8 cellular contexts compared by ENCODE assay signal in genomic region chr16:4538386-4539235, GRCh38. TPM values are rescaled to one million over a fixed set of nuclear protein-coding genes. Genes with fewer than 3 reads are reported as not detected.
A peak's percentile ranks its signal among the peaks of the same experiment; 100 is the strongest.
DNase-seq lines count a peak whose midpoint lies in the region; ATAC-seq and TF ChIP-seq lines count a peak whose summit lies in the region.

CDIP1 (minus strand) TSS chr16:4538773; CDS start chr16:4514130, 24,643 bp downstream.

- H3K27ac ChIP-seq in ascending aorta: peak within 1 kb of the TSS; percentile 87 to 90
- H3K27ac ChIP-seq in right atrium auricular region: peak within 1 kb of the TSS; percentile 94 to 97
- H3K27ac ChIP-seq in prostate gland: peak within 1 kb of the TSS; percentile 86
- H3K27ac ChIP-seq in urinary bladder (ENCODE audit: low read depth): no peak within 1 kb of the TSS

- intact Hi-C loops in ascending aorta (cut with DNase I): loop anchor here (10.0 kb wide), 1 partner anchor 824 kb away; the partner anchor contains the start of gene TRAP1
- intact Hi-C loops in prostate gland (cut with DNase I): no loop called here

- peak; percentile 68 for ATAC-seq in HG02763 (IDR thresholded peaks at IDR 0.05; ENCODE audit: unreplicated experiment)

- H3K4me1 Mint-ChIP-seq in T-helper 2 cell treated with Interferon-gamma antibody and Interleukin-4, amounts not matched to agents 5 μg/mL and 100 μg/mL, for 36 hours (ENCODE audit: low read depth): peaks cover 28% of the 10 kb centered on the region

- H3K4me1 ChIP-seq in ascending aorta (peaks cover 13 to 16% of the 10 kb centered on the region in 2 donors), right atrium auricular region (peaks cover 0 to 22% of the 10 kb centered on the region in 2 donors), prostate gland (replicated peaks) (no peaks in the 10 kb centered on the region), urinary bladder (ENCODE audit: insufficient read depth) (no peaks in the 10 kb centered on the region)

- peak; percentile 81 for DNase-seq in NCI-H1694 (lab: John Stamatoyannopoulos, UW)
- DNase-seq in T-helper 2 cell treated with Interferon-gamma antibody and Interleukin-4, amounts not matched to agents 5 μg/mL and 100 μg/mL, for 36 hours (ENCODE audit: low spot score): peak; percentile 91
- DNase-seq in ascending aorta (ENCODE audit: low spot score in 2 of 2): peak; percentile 91 to 98
- peak; percentile 99 for DNase-seq in right atrium auricular region (ENCODE audit: low spot score)
- peak; percentile 96 for DNase-seq in prostate gland (ENCODE audit: low spot score)

- WGBS in prostate gland: 7% methylated on average over 26 of the region's 62 CpGs
- WGBS in urinary bladder: 5% methylated on average over 56 of the region's 62 CpGs

- peak; percentile 88 for TF ChIP-seq POLR2A in GM10847 (IDR thresholded peaks at IDR 0.05; ENCODE audit: extremely low read depth, insufficient read length)
- peak; percentile 94 for TF ChIP-seq POLR2A in prostate gland (IDR thresholded peaks at IDR 0.05)

- H3K36me3 ChIP-seq in ascending aorta: no peaks in the 10 kb centered on the region
- H3K36me3 ChIP-seq in right atrium auricular region: no peaks in the 10 kb centered on the region
- H3K36me3 ChIP-seq in prostate gland: no peaks in the 10 kb centered on the region
- no peaks in the 10 kb centered on the region for H3K36me3 ChIP-seq in urinary bladder (ENCODE audit: insufficient read depth)

- no peaks in the 10 kb centered on the region for H3K27me3 ChIP-seq in ascending aorta
- H3K27me3 ChIP-seq in right atrium auricular region: no peaks in the 10 kb centered on the region
- no peaks in the 10 kb centered on the region for H3K27me3 ChIP-seq in prostate gland (replicated peaks; ENCODE audit: insufficient read depth)

- TF ChIP-seq CTCF in ascending aorta (IDR thresholded peaks at IDR 0.05): peak in 1 of 3 experiments; percentile 8
- TF ChIP-seq CTCF in right atrium auricular region (IDR thresholded peaks at IDR 0.05): no peak
- TF ChIP-seq CTCF in prostate gland (IDR thresholded peaks at IDR 0.05): peak in 3 of 4 experiments; percentile 20 to 48 (median 46)

- peaks cover 4% of the 10 kb centered on the region for H3K27me3 Mint-ChIP-seq in T-helper 2 cell treated with Interferon-gamma antibody and Interleukin-4, amounts not matched to agents 5 μg/mL and 100 μg/mL, for 36 hours (ENCODE audit: low read depth)

- H3K4me3 ChIP-seq in ascending aorta (peak within 1 kb of the TSS; percentile 71 to 95), right atrium auricular region (peak within 1 kb of the TSS; percentile 79 to 85), prostate gland (peak within 1 kb of the TSS; percentile 74 to 83), urinary bladder (ENCODE audit: low read depth, low read length) (peak within 1 kb of the TSS; percentile 82)

- H3K9me3 Mint-ChIP-seq in T-helper 2 cell treated with Interferon-gamma antibody and Interleukin-4, amounts not matched to agents 5 μg/mL and 100 μg/mL, for 36 hours: peaks cover 16% of the 10 kb centered on the region

- H3K4me3 Mint-ChIP-seq in T-helper 2 cell treated with Interferon-gamma antibody and Interleukin-4, amounts not matched to agents 5 μg/mL and 100 μg/mL, for 36 hours: peak within 1 kb of the TSS; percentile 83

- H3K9me3 ChIP-seq in ascending aorta: no peaks in the 10 kb centered on the region
- no peaks in the 10 kb centered on the region for H3K9me3 ChIP-seq in right atrium auricular region
- no peaks in the 10 kb centered on the region for H3K9me3 ChIP-seq in prostate gland

- peaks cover 17% of the 10 kb centered on the region for H3K36me3 Mint-ChIP-seq in T-helper 2 cell treated with Interferon-gamma antibody and Interleukin-4, amounts not matched to agents 5 μg/mL and 100 μg/mL, for 36 hours (ENCODE audit: low read depth)

- peak within 1 kb of the TSS; percentile 80 for H3K27ac Mint-ChIP-seq in T-helper 2 cell treated with Interferon-gamma antibody and Interleukin-4, amounts not matched to agents 5 μg/mL and 100 μg/mL, for 36 hours

RNA-seq across cellular contexts. Expression of gene CDIP1, which starts in this region (rescaled TPM):
- total RNA-seq in ascending aorta (36.9 TPM), right atrium auricular region (10 to 100 TPM; 29.6 to 42.9 TPM), prostate gland (10 to 100 TPM; 21.1 to 30.6 TPM), urinary bladder (6.2 TPM)
- polyA plus RNA-seq in urinary bladder: 28.7 TPM

Comparison
In these comparisons a context has a peak if more than half of its experiments do, and no peak if none do; other contexts are left out.
1. CTCF ChIP-seq: peak in prostate gland (3 of 4); none in right atrium auricular region (0 of 2).
2. Peak in every context shown above with its lines, with median percentiles within 50 percentile points of each other: DNase-seq and H3K4me3 ChIP-seq.